In genomic region chr20:32652739-32653526, GRCh38 we compare ENCODE assay signal across 1 cellular context.
TF ChIP-seq lines count a peak whose summit lies in the region.

No MANE protein-coding gene starts in this region.

TF ChIP-seq in GM12878, 131 proteins besides CTCF, POLR2A, EP300 and RAD21 (continued from another document):
- no peak for TF ChIP-seq CREM (IDR thresholded peaks at IDR 0.05; ENCODE audit: low read depth)
- peak; percentile 48; the same call in 1 of the 2 replicates for TF ChIP-seq IKZF1 (conservative IDR thresholded peaks at IDR 0.05)
